ENCODE assay signal across 1 cellular context in the genomic region with DNA sequence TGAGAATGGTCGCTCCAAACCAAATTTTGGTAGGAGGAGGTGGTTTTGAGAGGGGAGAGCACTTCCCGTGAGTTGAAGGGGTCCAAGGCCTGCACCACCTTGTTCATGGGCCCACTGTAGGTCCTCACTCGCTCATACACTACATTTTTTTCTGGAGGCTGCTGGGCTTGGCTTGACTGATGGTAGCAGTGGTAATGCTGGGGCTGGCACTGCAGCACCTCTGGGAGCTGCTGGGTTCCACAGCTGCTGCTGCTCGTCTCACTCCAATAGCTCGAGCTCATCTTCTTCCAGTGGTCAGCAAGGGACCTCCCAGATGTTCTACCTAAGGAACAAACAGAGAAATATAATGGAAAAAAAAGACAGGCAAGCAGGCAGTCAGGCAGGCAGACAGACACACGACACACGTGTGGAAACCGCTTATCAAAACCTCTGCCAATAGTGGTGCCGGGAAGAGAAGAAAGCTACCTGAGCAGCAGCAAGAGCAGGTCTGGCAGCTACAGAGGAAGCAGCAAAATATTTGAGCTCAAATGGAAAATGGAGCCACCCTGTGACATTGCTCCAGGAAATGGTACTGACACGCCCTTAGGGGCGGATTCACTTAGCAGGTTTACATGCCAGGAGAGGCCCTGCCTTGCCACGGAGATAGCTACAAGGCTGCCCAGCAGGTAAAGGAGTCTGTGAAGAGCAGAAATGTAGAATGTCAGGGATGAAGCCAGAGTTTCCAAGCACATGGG.
TF ChIP-seq lines count a peak whose summit lies in the region.

A gene with protein sequence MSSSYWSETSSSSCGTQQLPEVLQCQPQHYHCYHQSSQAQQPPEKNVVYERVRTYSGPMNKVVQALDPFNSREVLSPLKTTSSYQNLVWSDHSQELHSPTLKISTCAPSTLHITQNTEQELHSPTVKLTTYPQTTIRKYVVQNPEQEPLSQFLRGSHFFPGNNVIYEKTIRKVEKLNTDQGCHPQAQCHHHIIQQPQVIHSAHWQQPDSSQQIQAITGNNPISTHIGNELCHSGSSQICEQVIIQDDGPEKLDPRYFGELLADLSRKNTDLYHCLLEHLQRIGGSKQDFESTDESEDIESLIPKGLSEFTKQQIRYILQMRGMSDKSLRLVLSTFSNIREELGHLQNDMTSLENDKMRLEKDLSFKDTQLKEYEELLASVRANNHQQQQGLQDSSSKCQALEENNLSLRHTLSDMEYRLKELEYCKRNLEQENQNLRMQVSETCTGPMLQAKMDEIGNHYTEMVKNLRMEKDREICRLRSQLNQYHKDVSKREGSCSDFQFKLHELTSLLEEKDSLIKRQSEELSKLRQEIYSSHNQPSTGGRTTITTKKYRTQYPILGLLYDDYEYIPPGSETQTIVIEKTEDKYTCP (minus strand): TSS at position 492 of the 734 bp plus-strand sequence. CDS start 211 bp downstream, at position 281.

TF ChIP-seq in GM23338, 12 proteins besides CTCF, POLR2A, EP300 and RAD21 (continued from another document):
- TF ChIP-seq, protein P1, sequence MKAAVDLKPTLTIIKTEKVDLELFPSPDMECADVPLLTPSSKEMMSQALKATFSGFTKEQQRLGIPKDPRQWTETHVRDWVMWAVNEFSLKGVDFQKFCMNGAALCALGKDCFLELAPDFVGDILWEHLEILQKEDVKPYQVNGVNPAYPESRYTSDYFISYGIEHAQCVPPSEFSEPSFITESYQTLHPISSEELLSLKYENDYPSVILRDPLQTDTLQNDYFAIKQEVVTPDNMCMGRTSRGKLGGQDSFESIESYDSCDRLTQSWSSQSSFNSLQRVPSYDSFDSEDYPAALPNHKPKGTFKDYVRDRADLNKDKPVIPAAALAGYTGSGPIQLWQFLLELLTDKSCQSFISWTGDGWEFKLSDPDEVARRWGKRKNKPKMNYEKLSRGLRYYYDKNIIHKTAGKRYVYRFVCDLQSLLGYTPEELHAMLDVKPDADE (IDR thresholded peaks at IDR 0.05) = no peak
- TF ChIP-seq EZH2phosphoT487 (IDR thresholded peaks at IDR 0.05; ENCODE audit: unreplicated experiment) (no peak), ZNF114 (CRISPR knock-in tag; IDR thresholded peaks at IDR 0.05) (no peak), EZH2 (IDR thresholded peaks at IDR 0.05; ENCODE audit: low read depth, unreplicated experiment) (no peak), ZNF331 (CRISPR knock-in tag; IDR thresholded peaks at IDR 0.05; ENCODE audit: low read depth) (no peak), STAT1 (IDR thresholded peaks at IDR 0.05; ENCODE audit: unreplicated experiment) (no peak), NANOG (IDR thresholded peaks at IDR 0.05; ENCODE audit: borderline replicate concordance) (no peak), POLR2AphosphoS5 (IDR thresholded peaks at IDR 0.05; ENCODE audit: low read depth) (no peak), JUNB (IDR thresholded peaks at IDR 0.05; ENCODE audit: unreplicated experiment) (no peak)
- TF ChIP-seq, protein P2, sequence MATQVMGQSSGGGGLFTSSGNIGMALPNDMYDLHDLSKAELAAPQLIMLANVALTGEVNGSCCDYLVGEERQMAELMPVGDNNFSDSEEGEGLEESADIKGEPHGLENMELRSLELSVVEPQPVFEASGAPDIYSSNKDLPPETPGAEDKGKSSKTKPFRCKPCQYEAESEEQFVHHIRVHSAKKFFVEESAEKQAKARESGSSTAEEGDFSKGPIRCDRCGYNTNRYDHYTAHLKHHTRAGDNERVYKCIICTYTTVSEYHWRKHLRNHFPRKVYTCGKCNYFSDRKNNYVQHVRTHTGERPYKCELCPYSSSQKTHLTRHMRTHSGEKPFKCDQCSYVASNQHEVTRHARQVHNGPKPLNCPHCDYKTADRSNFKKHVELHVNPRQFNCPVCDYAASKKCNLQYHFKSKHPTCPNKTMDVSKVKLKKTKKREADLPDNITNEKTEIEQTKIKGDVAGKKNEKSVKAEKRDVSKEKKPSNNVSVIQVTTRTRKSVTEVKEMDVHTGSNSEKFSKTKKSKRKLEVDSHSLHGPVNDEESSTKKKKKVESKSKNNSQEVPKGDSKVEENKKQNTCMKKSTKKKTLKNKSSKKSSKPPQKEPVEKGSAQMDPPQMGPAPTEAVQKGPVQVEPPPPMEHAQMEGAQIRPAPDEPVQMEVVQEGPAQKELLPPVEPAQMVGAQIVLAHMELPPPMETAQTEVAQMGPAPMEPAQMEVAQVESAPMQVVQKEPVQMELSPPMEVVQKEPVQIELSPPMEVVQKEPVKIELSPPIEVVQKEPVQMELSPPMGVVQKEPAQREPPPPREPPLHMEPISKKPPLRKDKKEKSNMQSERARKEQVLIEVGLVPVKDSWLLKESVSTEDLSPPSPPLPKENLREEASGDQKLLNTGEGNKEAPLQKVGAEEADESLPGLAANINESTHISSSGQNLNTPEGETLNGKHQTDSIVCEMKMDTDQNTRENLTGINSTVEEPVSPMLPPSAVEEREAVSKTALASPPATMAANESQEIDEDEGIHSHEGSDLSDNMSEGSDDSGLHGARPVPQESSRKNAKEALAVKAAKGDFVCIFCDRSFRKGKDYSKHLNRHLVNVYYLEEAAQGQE (IDR thresholded peaks at IDR 0.05; ENCODE audit: unreplicated experiment) = no peak
- TF ChIP-seq, protein P3, sequence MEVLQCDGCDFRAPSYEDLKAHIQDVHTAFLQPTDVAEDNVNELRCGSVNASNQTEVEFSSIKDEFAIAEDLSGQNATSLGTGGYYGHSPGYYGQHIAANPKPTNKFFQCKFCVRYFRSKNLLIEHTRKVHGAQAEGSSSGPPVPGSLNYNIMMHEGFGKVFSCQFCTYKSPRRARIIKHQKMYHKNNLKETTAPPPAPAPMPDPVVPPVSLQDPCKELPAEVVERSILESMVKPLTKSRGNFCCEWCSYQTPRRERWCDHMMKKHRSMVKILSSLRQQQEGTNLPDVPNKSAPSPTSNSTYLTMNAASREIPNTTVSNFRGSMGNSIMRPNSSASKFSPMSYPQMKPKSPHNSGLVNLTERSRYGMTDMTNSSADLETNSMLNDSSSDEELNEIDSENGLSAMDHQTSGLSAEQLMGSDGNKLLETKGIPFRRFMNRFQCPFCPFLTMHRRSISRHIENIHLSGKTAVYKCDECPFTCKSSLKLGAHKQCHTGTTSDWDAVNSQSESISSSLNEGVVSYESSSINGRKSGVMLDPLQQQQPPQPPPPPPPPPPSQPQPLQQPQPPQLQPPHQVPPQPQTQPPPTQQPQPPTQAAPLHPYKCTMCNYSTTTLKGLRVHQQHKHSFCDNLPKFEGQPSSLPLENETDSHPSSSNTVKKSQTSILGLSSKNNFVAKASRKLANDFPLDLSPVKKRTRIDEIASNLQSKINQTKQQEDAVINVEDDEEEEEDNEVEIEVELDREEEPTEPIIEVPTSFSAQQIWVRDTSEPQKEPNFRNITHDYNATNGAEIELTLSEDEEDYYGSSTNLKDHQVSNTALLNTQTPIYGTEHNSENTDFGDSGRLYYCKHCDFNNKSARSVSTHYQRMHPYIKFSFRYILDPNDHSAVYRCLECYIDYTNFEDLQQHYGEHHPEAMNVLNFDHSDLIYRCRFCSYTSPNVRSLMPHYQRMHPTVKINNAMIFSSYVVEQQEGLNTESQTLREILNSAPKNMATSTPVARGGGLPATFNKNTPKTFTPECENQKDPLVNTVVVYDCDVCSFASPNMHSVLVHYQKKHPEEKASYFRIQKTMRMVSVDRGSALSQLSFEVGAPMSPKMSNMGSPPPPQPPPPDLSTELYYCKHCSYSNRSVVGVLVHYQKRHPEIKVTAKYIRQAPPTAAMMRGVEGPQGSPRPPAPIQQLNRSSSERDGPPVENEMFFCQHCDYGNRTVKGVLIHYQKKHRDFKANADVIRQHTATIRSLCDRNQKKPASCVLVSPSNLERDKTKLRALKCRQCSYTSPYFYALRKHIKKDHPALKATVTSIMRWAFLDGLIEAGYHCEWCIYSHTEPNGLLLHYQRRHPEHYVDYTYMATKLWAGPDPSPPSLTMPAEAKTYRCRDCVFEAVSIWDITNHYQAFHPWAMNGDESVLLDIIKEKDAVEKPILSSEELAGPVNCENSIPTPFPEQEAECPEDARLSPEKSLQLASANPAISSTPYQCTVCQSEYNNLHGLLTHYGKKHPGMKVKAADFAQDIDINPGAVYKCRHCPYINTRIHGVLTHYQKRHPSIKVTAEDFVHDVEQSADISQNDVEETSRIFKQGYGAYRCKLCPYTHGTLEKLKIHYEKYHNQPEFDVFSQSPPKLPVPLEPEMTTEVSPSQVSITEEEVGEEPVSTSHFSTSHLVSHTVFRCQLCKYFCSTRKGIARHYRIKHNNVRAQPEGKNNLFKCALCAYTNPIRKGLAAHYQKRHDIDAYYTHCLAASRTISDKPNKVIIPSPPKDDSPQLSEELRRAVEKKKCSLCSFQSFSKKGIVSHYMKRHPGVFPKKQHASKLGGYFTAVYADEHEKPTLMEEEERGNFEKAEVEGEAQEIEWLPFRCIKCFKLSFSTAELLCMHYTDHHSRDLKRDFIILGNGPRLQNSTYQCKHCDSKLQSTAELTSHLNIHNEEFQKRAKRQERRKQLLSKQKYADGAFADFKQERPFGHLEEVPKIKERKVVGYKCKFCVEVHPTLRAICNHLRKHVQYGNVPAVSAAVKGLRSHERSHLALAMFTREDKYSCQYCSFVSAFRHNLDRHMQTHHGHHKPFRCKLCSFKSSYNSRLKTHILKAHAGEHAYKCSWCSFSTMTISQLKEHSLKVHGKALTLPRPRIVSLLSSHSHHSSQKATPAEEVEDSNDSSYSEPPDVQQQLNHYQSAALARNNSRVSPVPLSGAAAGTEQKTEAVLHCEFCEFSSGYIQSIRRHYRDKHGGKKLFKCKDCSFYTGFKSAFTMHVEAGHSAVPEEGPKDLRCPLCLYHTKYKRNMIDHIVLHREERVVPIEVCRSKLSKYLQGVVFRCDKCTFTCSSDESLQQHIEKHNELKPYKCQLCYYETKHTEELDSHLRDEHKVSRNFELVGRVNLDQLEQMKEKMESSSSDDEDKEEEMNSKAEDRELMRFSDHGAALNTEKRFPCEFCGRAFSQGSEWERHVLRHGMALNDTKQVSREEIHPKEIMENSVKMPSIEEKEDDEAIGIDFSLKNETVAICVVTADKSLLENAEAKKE (CRISPR knock-in tag; IDR thresholded peaks at IDR 0.05) = no peak
TF ChIP-seq in GM23338: peak in this region for 0.
